27 cellular contexts compared by ENCODE assay signal in genomic region chr18:56841836-56842235, GRCh38.
"Had no signal": no experiment of that assay in that cellular context is flagged by ENCODE, and none has a peak within 500 bp of the region (broad histone marks: within the 10 kb centered on the region; RNA-seq: fewer than 3 reads in every experiment).

No MANE protein-coding gene starts in this region.

- H3K27ac ChIP-seq: ascending aorta, KMS-11, SJCRH30, SK-N-MC, WERI-Rb-1 had no signal

- H3K4me3 ChIP-seq: ascending aorta, SJCRH30, SK-N-MC had no signal

- DNase-seq: activated CD4-positive, alpha-beta memory T cell treated with anti-CD3 and anti-CD28 coated beads, Interleukin-2, amount 10 ng/mL, durations not matched to agents 7 days and 5 days; activated CD4-positive, alpha-beta T cell treated with anti-CD3 and anti-CD28 coated beads for 1 hour; activated CD4-positive, alpha-beta T cell treated with anti-CD3 and anti-CD28 coated beads for 48 hours; activated CD4-positive, CD25-positive, alpha-beta regulatory T cell; activated CD8-positive, alpha-beta memory T cell treated with anti-CD3 and anti-CD28 coated beads for 24 hours; activated CD8-positive, alpha-beta memory T cell treated with anti-CD3 and anti-CD28 coated beads, Interleukin-2, amount 10 ng/mL, durations not matched to agents 7 days and 5 days; activated gamma-delta T cell treated with Interleukin-2 at 50 U/mL for 16 hours; activated naive CD4-positive, alpha-beta T cell treated with anti-CD3 and anti-CD28 coated beads, Interleukin-2, amount 10 ng/mL, durations not matched to agents 7 days and 5 days; activated naive CD8-positive, alpha-beta T cell treated with anti-CD3 and anti-CD28 coated beads, Interleukin-2, amount 50 U/mL, for 24 hours; activated T-cell treated with anti-CD3 and anti-CD28 coated beads, Interleukin-2, amount 50 U/mL, for 1 hour; amygdala; central memory CD4-positive, alpha-beta T cell; NCI-H1105; NCI-H1417 treated with DMSO at 0.1 percent for 48 hours; NCI-H187 treated with DMSO at 0.1 percent for 48 hours; NCI-H2081; NCI-H226; NCI-H446 treated with DMSO at 0.1 percent for 48 hours; NCI-H524; NCI-H69; SHP77; SJCRH30; T1000; WERI-Rb-1 had no signal
